In genomic region chr20:45337367-45338120, GRCh38 we compare ENCODE assay signal across 11 cellular contexts. TPM values are rescaled to one million over a fixed set of nuclear protein-coding genes. Genes with fewer than 3 reads are reported as not detected.
DNase-seq lines count a peak whose midpoint lies in the region; ATAC-seq and TF ChIP-seq lines count a peak whose summit lies in the region.
"Had no signal": no experiment of that assay in that cellular context is flagged by ENCODE, and none has a peak within 500 bp of the region (broad histone marks: within the 10 kb centered on the region; RNA-seq: fewer than 3 reads in every experiment).

No MANE protein-coding gene starts in this region.

- H3K27me3 Mint-ChIP-seq in T-helper 17 cell (no peaks in the 10 kb centered on the region), osteocyte (ENCODE audit: unreplicated experiment) (no peaks in the 10 kb centered on the region)

- ATAC-seq in T-helper 17 cell (no peak), GM19467 (IDR thresholded peaks at IDR 0.05; ENCODE audit: unreplicated experiment) (no peak)

- TF ChIP-seq CTCF in C4-2B (conservative IDR thresholded peaks at IDR 0.05) (no peak), fibroblast of villous mesenchyme (IDR thresholded peaks at IDR 0.05; ENCODE audit: insufficient read depth, low read depth, low read length) (no peak), osteocyte (IDR thresholded peaks at IDR 0.05) (no peak)

- no peaks in the 10 kb centered on the region for H3K4me1 Mint-ChIP-seq in T-helper 17 cell
- peaks cover 65% of the 10 kb centered on the region for H3K4me1 Mint-ChIP-seq in osteocyte (ENCODE audit: unreplicated experiment)

- DNase-seq in T-helper 17 cell (no peak), fibroblast of villous mesenchyme (ENCODE audit: low read depth) (peak; percentile 87), osteocyte (ENCODE audit: extremely low spot score, unreplicated experiment) (no peak), LoVo (ENCODE audit: low spot score) (no peak), Ammon's horn (ENCODE audit: low spot score) (no peak)
- DNase-seq in stimulated activated CD4-positive, alpha-beta T cell treated with anti-CD3 and anti-CD28 coated beads, Interleukin-1b, Interleukin-23, amount 100 ng/mL, for 48 hours, result no peak
- DNase-seq: activated CD8-positive, alpha-beta memory T cell treated with anti-CD3 and anti-CD28 coated beads for 24 hours; DND-41 had no signal

- H3K4me3 ChIP-seq in fibroblast of villous mesenchyme (ENCODE audit: low read depth, low read length), result peak overlapping the region; percentile 18

- no peaks in the 10 kb centered on the region for H3K9me3 Mint-ChIP-seq in osteocyte (ENCODE audit: unreplicated experiment)

- peak overlapping the region; percentile 1; the same call in 1 of the 2 replicates for H3K27ac ChIP-seq in C4-2B
- H3K27ac ChIP-seq: neutrophil had no signal

- H3K27ac Mint-ChIP-seq in T-helper 17 cell (peak overlapping the region; percentile 71), osteocyte (ENCODE audit: unreplicated experiment) (peak overlapping the region; percentile 88)

- no peaks in the 10 kb centered on the region for H3K36me3 Mint-ChIP-seq in T-helper 17 cell (ENCODE audit: low read depth)
- peaks cover 2% of the 10 kb centered on the region for H3K36me3 Mint-ChIP-seq in osteocyte (ENCODE audit: unreplicated experiment)

- no peak overlapping the region for H3K4me3 Mint-ChIP-seq in T-helper 17 cell
- no peak overlapping the region for H3K4me3 Mint-ChIP-seq in osteocyte (ENCODE audit: unreplicated experiment)

- H3K9me3 ChIP-seq in T-helper 17 cell (ENCODE audit: control insufficient read depth, low read length, poor library complexity, severe bottlenecking), result no peaks in the 10 kb centered on the region
- H3K9me3 ChIP-seq: neutrophil had no signal

RNA-seq across cellular contexts. Expression of gene SDC4, which starts 10.7 kb away (rescaled TPM):
- total RNA-seq in T-helper 17 cell (1 to 10 TPM; 2.7 to 5.3 TPM), fibroblast of villous mesenchyme (129 and 178 TPM in 2 replicates), osteocyte (31.5 and 32.3 TPM in 2 replicates)

RNA-seq across cellular contexts. Expression of gene SYS1, which starts 25.4 kb away (rescaled TPM):
- total RNA-seq in T-helper 17 cell (10 to 100 TPM; 93.3 to 99.5 TPM), fibroblast of villous mesenchyme (19.0 and 25.9 TPM in 2 replicates), osteocyte (23.7 and 23.8 TPM in 2 replicates)

RNA-seq across cellular contexts. Expression of gene MATN4, which starts 29.4 kb away (rescaled TPM):
- total RNA-seq in T-helper 17 cell (not detected), fibroblast of villous mesenchyme (not detected in 2 replicates), osteocyte (not detected in 2 replicates)

RNA-seq across cellular contexts. Expression of gene RBPJL, which starts 30.9 kb away (rescaled TPM):
- not detected for total RNA-seq in T-helper 17 cell
- total RNA-seq in fibroblast of villous mesenchyme, result not detected in 2 replicates
- not detected in 2 replicates for total RNA-seq in osteocyte

RNA-seq across cellular contexts. Expression of gene TP53TG5, which starts 40.6 kb away (rescaled TPM):
- total RNA-seq in T-helper 17 cell (not detected), fibroblast of villous mesenchyme (not detected in 2 replicates), osteocyte (not detected in 2 replicates)
